29 cellular contexts compared by ENCODE assay signal in the genomic region with DNA sequence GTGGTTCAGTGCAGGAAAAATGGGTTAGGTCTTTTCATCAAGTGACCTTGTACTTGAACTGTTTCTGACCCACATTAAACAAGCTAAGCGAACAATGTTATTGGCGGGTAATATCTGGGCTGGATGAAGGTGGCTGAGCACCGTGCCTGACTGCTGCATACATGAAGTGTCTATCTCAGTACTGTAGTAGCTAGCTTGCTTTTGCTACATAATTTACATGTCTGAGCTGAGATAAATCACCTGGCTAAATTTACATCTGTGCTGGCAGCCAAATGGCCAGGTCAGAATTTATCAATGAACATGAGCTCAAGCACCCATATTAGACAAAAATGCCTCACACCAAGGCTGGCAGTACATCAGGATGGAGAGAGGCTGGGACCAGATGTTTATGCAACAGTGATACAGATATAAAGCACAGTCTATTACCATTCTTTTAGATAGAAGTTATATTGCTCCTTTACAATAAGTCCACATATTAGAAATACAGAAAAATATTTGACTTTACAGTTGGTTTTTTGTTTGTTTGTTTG.
"Had no signal": no experiment of that assay in that cellular context is flagged by ENCODE, and none has a peak within 500 bp of the region (broad histone marks: within the 10 kb centered on the region; RNA-seq: fewer than 3 reads in every experiment).

No MANE protein-coding gene starts in this region.

- H3K36me3 ChIP-seq: brain microvascular endothelial cell had no signal

- H3K9me3 Mint-ChIP-seq: activated naive CD4-positive, alpha-beta T cell treated with anti-CD3 and anti-CD28 coated beads for 36 hours; natural killer cell treated with Interleukin-12 subunit alpha and Interleukin-12 subunit beta and Interleukin-15 and Interleukin-18, amount 100 ng/mL, for 72 hours; T-helper 1 cell treated with Interleukin-12 subunit alpha and Interleukin-12 subunit beta and Interleukin-4 antibody, amounts not matched to agents 30 μg/mL and 1 μg/mL, for 36 hours had no signal

- H3K4me2 ChIP-seq: hepatocyte had no signal

- H3K4me1 ChIP-seq: transverse colon had no signal

- H3K27me3 Mint-ChIP-seq: natural killer cell treated with Interleukin-12 subunit alpha and Interleukin-12 subunit beta and Interleukin-15 and Interleukin-18, amount 100 ng/mL, for 72 hours had no signal

- H3K27ac Mint-ChIP-seq: activated naive CD4-positive, alpha-beta T cell treated with anti-CD3 and anti-CD28 coated beads for 36 hours; natural killer cell treated with Interleukin-12 subunit alpha and Interleukin-12 subunit beta and Interleukin-15 and Interleukin-18, amount 100 ng/mL, for 72 hours; T-helper 1 cell treated with Interleukin-12 subunit alpha and Interleukin-12 subunit beta and Interleukin-4 antibody, amounts not matched to agents 30 μg/mL and 1 μg/mL, for 36 hours had no signal

- DNase-seq: activated CD4-positive, alpha-beta T cell treated with anti-CD3 and anti-CD28 coated beads for 48 hours; activated CD4-positive, alpha-beta T cell treated with anti-CD3 and anti-CD28 coated beads, Interleukin-2, amount 50 U/mL, for 48 hours; activated CD8-positive, alpha-beta memory T cell treated with anti-CD3 and anti-CD28 coated beads for 24 hours; activated effector memory CD4-positive, alpha-beta T cell treated with Interleukin-2 at 50 U/mL for 16 hours; activated naive CD4-positive, alpha-beta T cell treated with anti-CD3 and anti-CD28 coated beads for 36 hours; amniotic stem cell; brain microvascular endothelial cell; caudate nucleus; dermis blood vessel endothelial cell; effector CD8-positive, alpha-beta T cell; glutamatergic neuron; kidney; lower lobe of right lung; mesendoderm; mucosa of descending colon; right cardiac atrium; spleen; stimulated activated naive CD4-positive, alpha-beta T cell; T1000; testis; transverse colon; WERI-Rb-1 had no signal

- ATAC-seq: activated CD4-positive, CD25-positive, alpha-beta regulatory T cell treated with anti-CD3 and anti-CD28 coated beads, Interleukin-2, amount 50 U/mL, for 24 hours; lower lobe of right lung; mucosa of descending colon; natural killer cell treated with Interleukin-12 subunit alpha and Interleukin-12 subunit beta and Interleukin-15 and Interleukin-18, amount 100 ng/mL, for 72 hours had no signal

- H3K27me3 ChIP-seq: brain microvascular endothelial cell, hepatocyte, spleen, testis, transverse colon had no signal

- H3K4me3 ChIP-seq: hepatocyte, lower lobe of right lung, mucosa of descending colon, spleen, testis, transverse colon had no signal

- FAIRE-seq: astrocyte, endometrium, frontal cortex, kidney had no signal

- H3K9me3 ChIP-seq: lower lobe of right lung, mucosa of descending colon, spleen, testis, transverse colon had no signal

- H3K27ac ChIP-seq: brain microvascular endothelial cell, hepatocyte, lower lobe of right lung, testis, transverse colon, WERI-Rb-1 had no signal

- H2AFZ ChIP-seq: hepatocyte had no signal

- H3K4me3 Mint-ChIP-seq: activated naive CD4-positive, alpha-beta T cell treated with anti-CD3 and anti-CD28 coated beads for 36 hours; natural killer cell treated with Interleukin-12 subunit alpha and Interleukin-12 subunit beta and Interleukin-15 and Interleukin-18, amount 100 ng/mL, for 72 hours; T-helper 1 cell treated with Interleukin-12 subunit alpha and Interleukin-12 subunit beta and Interleukin-4 antibody, amounts not matched to agents 30 μg/mL and 1 μg/mL, for 36 hours had no signal
